1 cellular context compared by ENCODE assay signal in genomic region chr3:196942226-196942914, GRCh38.
TF ChIP-seq lines count a peak whose summit lies in the region.

Gene NCBP2 (minus strand): TSS chr3:196942528. CDS start chr3:196942503, 25 bp downstream.

TF ChIP-seq in SK-N-SH, 30 proteins besides CTCF, POLR2A, EP300 and RAD21 (continued from another document):
- TF ChIP-seq IRF3 (IDR thresholded peaks at IDR 0.05; ENCODE audit: low read depth, low read length) (peak; percentile 6; the same call in 1 of the 2 replicates), GATA2 (CRISPR knock-in tag; IDR thresholded peaks at IDR 0.05) (no peak), NRF1 (IDR thresholded peaks at IDR 0.05; ENCODE audit: low read depth, low read length) (peak; percentile 53), PBX3 (IDR thresholded peaks at IDR 0.05) (no peak), ELF1 (IDR thresholded peaks at IDR 0.05) (peak; percentile 98), MXI1 (IDR thresholded peaks at IDR 0.05; ENCODE audit: low read depth, low read length) (peak; percentile 89), TEAD4 (IDR thresholded peaks at IDR 0.05; ENCODE audit: borderline replicate concordance, insufficient read depth) (no peak), RXRA (IDR thresholded peaks at IDR 0.05; ENCODE audit: borderline replicate concordance, low read depth) (no peak), USF1 (IDR thresholded peaks at IDR 0.05; ENCODE audit: borderline replicate concordance, low read depth) (no peak; the same call in 1 of the 2 replicates), TAF1 (IDR thresholded peaks at IDR 0.05; ENCODE audit: borderline replicate concordance, low read depth, low read length) (peak; percentile 88; the same call in 1 of the 2 replicates), EZH2phosphoT487 (IDR thresholded peaks at IDR 0.05; ENCODE audit: borderline replicate concordance, low read depth) (no peak), YY1 (IDR thresholded peaks at IDR 0.05; ENCODE audit: low read depth) (peak; percentile 75), MEF2A (IDR thresholded peaks at IDR 0.05; ENCODE audit: borderline replicate concordance, low read depth) (no peak), RCOR1 (IDR thresholded peaks at IDR 0.05; ENCODE audit: low read length) (peak; percentile 35; the same call in 1 of the 2 replicates), SIN3A (IDR thresholded peaks at IDR 0.05; ENCODE audit: borderline replicate concordance, low read depth, low read length) (peak; percentile 93; the same call in 1 of the 2 replicates), SMC3 (IDR thresholded peaks at IDR 0.05; ENCODE audit: low read depth, low read length) (peak; percentile 32; the same call in 1 of the 2 replicates), USF2 (IDR thresholded peaks at IDR 0.05; ENCODE audit: borderline replicate concordance, low read depth, low read length) (no peak)
TF ChIP-seq in SK-N-SH: peak in this region for 15.
